Comparison of ENCODE assay signal across 5 cellular contexts in genomic region chr9:99393993-99394392, GRCh38.
"Had no signal": no experiment of that assay in that cellular context is flagged by ENCODE, and none has a peak within 500 bp of the region (broad histone marks: within the 10 kb centered on the region; RNA-seq: fewer than 3 reads in every experiment).

No MANE protein-coding gene starts in this region.

- H3K9me3 Mint-ChIP-seq: H9 had no signal

- H3K4me1 Mint-ChIP-seq: GM23338, H9 had no signal

- H3K4me3 Mint-ChIP-seq: GM23338, H9 had no signal

- H3K4me2 ChIP-seq: GM23338 had no signal

- H3K4me3 ChIP-seq: GM23338, K562 had no signal

- DNase-seq: H9, HCEC 1CT, IMR-90 had no signal

- H2AFZ ChIP-seq: GM23338 had no signal

- H3K27ac Mint-ChIP-seq: GM23338, H9 had no signal
